In genomic region chr15:70253461-70254156, GRCh38 we compare ENCODE assay signal across 16 cellular contexts.
"Had no signal": no experiment of that assay in that cellular context is flagged by ENCODE, and none has a peak within 500 bp of the region (broad histone marks: within the 10 kb centered on the region; RNA-seq: fewer than 3 reads in every experiment).

No MANE protein-coding gene starts in this region.

- FAIRE-seq: frontal cortex, small intestine had no signal

- H3K4me3 Mint-ChIP-seq: naive B cell had no signal

- H3K4me1 ChIP-seq: colonic mucosa had no signal

- H3K4me3 ChIP-seq: colonic mucosa, heart left ventricle, ovary had no signal

- H3K36me3 ChIP-seq: colonic mucosa, heart left ventricle, ovary had no signal

- H3K36me3 Mint-ChIP-seq: naive B cell had no signal

- H3K27me3 ChIP-seq: colonic mucosa, heart left ventricle, ovary had no signal

- ATAC-seq: heart left ventricle, left colon, left ventricle myocardium superior, right cardiac atrium had no signal

- H3K9me3 ChIP-seq: colonic mucosa, heart left ventricle, ovary had no signal

- H3K27me3 Mint-ChIP-seq: naive B cell had no signal

- H3K27ac Mint-ChIP-seq: progenitor cell of endocrine pancreas had no signal

- H3K27ac ChIP-seq: colonic mucosa, heart left ventricle, ovary had no signal

- DNase-seq: colonic mucosa; dermis blood vessel endothelial cell; hippocampal formation; left ventricle myocardium superior; mesendoderm; naive B cell; right cardiac atrium; small intestine; stimulated activated CD4-positive, alpha-beta T cell treated with anti-CD3 and anti-CD28 coated beads, Interleukin-2, amount 100 ng/mL, for 48 hours; stimulated activated naive CD4-positive, alpha-beta T cell treated with Interleukin-2 at 50 U/mL for 16 hours; trophoblast cell had no signal
